8 cellular contexts compared by ENCODE assay signal in genomic region chr2:82834893-82835292, GRCh38.
"Had no signal": no experiment of that assay in that cellular context is flagged by ENCODE, and none has a peak within 500 bp of the region (broad histone marks: within the 10 kb centered on the region; RNA-seq: fewer than 3 reads in every experiment).

No MANE protein-coding gene starts in this region.

- H3K4me3 ChIP-seq: GM12878 had no signal

- ATAC-seq: GM12878 had no signal

- DNase-seq: GDM1, GF-D8 had no signal

- FAIRE-seq: G401.6, GM12878, GM12891, GM12892, GM18507, GM19239 had no signal
